ENCODE assay signal across 1 cellular context in the genomic region with DNA sequence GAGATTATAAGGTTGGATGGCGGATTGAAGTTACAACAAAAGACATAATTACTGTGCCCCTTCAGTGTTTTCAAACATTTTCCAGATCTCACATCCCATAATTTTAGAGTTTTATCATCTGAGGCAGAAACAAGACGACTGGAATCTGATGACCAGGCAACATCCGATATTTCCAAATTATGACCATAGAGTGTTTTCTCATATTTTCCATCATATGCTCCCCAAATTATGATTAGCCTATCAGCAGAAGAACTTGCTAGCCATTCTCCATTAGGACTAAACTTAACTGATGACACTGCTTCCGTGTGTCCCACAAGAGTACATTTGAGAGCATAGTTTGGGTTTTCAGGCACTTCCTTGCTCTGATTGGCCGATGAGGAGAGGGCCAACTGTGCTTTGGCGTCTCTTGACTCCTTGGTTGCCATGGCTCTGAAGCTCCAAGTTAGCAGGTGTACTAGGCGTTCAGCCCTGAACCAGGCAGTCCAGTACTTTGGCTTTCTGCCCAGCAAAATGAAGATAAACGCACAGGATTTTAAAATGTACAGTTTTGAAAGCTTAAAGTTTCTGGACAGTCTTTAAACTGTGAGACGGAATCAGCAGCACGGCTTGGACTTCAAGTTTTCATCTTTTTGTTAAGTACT.
TF ChIP-seq lines count a peak whose summit lies in the region.

No MANE protein-coding gene starts in this region.

TF ChIP-seq in K562, 482 proteins besides CTCF, POLR2A, EP300 and RAD21 (continues in another document):
- TF ChIP-seq, protein P1, sequence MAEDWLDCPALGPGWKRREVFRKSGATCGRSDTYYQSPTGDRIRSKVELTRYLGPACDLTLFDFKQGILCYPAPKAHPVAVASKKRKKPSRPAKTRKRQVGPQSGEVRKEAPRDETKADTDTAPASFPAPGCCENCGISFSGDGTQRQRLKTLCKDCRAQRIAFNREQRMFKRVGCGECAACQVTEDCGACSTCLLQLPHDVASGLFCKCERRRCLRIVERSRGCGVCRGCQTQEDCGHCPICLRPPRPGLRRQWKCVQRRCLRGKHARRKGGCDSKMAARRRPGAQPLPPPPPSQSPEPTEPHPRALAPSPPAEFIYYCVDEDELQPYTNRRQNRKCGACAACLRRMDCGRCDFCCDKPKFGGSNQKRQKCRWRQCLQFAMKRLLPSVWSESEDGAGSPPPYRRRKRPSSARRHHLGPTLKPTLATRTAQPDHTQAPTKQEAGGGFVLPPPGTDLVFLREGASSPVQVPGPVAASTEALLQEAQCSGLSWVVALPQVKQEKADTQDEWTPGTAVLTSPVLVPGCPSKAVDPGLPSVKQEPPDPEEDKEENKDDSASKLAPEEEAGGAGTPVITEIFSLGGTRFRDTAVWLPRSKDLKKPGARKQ (CRISPR knock-in tag; IDR thresholded peaks at IDR 0.05) = no peak
- no peak for TF ChIP-seq PHTF2 (CRISPR knock-in tag; IDR thresholded peaks at IDR 0.05)
- no peak for TF ChIP-seq TRIM24 (IDR thresholded peaks at IDR 0.05)
- TF ChIP-seq ZNF146 (CRISPR knock-in tag; IDR thresholded peaks at IDR 0.05; ENCODE audit: unreplicated experiment) = no peak
- peak; percentile 32; the same call in 1 of the 2 replicates for TF ChIP-seq SPI1 (IDR thresholded peaks at IDR 0.05; ENCODE audit: borderline replicate concordance, low read depth, low read length)
- no peak for TF ChIP-seq TAF7 (tag; IDR thresholded peaks at IDR 0.05)
- peak; percentile 90 for TF ChIP-seq LCOR (CRISPR knock-in tag; IDR thresholded peaks at IDR 0.05)
- TF ChIP-seq ZNF644 (tag; IDR thresholded peaks at IDR 0.05; ENCODE audit: low read depth) = no peak
- no peak for TF ChIP-seq ZSCAN29 (IDR thresholded peaks at IDR 0.05)
- peak; percentile 48 for TF ChIP-seq SAP30 (IDR thresholded peaks at IDR 0.05; ENCODE audit: borderline replicate concordance, insufficient read depth, low read depth, low read length, poor library complexity, severe bottlenecking)
- TF ChIP-seq ZNF316 (IDR thresholded peaks at IDR 0.05) = peak; percentile 50
- TF ChIP-seq ZSCAN32 (CRISPR knock-in tag; IDR thresholded peaks at IDR 0.05) = no peak
- TF ChIP-seq, protein P2, sequence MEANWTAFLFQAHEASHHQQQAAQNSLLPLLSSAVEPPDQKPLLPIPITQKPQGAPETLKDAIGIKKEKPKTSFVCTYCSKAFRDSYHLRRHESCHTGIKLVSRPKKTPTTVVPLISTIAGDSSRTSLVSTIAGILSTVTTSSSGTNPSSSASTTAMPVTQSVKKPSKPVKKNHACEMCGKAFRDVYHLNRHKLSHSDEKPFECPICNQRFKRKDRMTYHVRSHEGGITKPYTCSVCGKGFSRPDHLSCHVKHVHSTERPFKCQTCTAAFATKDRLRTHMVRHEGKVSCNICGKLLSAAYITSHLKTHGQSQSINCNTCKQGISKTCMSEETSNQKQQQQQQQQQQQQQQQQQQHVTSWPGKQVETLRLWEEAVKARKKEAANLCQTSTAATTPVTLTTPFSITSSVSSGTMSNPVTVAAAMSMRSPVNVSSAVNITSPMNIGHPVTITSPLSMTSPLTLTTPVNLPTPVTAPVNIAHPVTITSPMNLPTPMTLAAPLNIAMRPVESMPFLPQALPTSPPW (CRISPR knock-in tag; IDR thresholded peaks at IDR 0.05) = no peak
- no peak for TF ChIP-seq EP400 (IDR thresholded peaks at IDR 0.05)
- no peak for TF ChIP-seq MTA1 (IDR thresholded peaks at IDR 0.05; ENCODE audit: borderline replicate concordance)
- TF ChIP-seq, protein P3, sequence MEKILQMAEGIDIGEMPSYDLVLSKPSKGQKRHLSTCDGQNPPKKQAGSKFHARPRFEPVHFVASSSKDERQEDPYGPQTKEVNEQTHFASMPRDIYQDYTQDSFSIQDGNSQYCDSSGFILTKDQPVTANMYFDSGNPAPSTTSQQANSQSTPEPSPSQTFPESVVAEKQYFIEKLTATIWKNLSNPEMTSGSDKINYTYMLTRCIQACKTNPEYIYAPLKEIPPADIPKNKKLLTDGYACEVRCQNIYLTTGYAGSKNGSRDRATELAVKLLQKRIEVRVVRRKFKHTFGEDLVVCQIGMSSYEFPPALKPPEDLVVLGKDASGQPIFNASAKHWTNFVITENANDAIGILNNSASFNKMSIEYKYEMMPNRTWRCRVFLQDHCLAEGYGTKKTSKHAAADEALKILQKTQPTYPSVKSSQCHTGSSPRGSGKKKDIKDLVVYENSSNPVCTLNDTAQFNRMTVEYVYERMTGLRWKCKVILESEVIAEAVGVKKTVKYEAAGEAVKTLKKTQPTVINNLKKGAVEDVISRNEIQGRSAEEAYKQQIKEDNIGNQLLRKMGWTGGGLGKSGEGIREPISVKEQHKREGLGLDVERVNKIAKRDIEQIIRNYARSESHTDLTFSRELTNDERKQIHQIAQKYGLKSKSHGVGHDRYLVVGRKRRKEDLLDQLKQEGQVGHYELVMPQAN (IDR thresholded peaks at IDR 0.05; ENCODE audit: borderline replicate concordance) = 0 out of 2 replicates have a peak, but pooled peaks have one; percentile 27
- no peak for TF ChIP-seq KHSRP (IDR thresholded peaks at IDR 0.05)
- TF ChIP-seq HDAC2 (IDR thresholded peaks at IDR 0.05) = 0 out of 2 replicates have a peak, but pooled peaks have one; percentile 12
- TF ChIP-seq, protein P4, sequence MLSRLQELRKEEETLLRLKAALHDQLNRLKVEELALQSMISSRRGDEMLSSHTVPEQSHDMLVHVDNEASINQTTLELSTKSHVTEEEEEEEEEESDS (CRISPR knock-in tag; IDR thresholded peaks at IDR 0.05) = no peak
- no peak for TF ChIP-seq ZFPM2 (CRISPR knock-in tag; IDR thresholded peaks at IDR 0.05)
- TF ChIP-seq SNIP1 (IDR thresholded peaks at IDR 0.05; ENCODE audit: low read depth) = no peak
- TF ChIP-seq, protein P5, sequence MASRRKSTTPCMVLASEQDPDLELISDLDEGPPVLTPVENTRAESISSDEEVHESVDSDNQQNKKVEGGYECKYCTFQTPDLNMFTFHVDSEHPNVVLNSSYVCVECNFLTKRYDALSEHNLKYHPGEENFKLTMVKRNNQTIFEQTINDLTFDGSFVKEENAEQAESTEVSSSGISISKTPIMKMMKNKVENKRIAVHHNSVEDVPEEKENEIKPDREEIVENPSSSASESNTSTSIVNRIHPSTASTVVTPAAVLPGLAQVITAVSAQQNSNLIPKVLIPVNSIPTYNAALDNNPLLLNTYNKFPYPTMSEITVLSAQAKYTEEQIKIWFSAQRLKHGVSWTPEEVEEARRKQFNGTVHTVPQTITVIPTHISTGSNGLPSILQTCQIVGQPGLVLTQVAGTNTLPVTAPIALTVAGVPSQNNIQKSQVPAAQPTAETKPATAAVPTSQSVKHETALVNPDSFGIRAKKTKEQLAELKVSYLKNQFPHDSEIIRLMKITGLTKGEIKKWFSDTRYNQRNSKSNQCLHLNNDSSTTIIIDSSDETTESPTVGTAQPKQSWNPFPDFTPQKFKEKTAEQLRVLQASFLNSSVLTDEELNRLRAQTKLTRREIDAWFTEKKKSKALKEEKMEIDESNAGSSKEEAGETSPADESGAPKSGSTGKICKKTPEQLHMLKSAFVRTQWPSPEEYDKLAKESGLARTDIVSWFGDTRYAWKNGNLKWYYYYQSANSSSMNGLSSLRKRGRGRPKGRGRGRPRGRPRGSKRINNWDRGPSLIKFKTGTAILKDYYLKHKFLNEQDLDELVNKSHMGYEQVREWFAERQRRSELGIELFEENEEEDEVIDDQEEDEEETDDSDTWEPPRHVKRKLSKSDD (conservative IDR thresholded peaks at IDR 0.05; ENCODE audit: low read length) = no peak
- peak in 1 of 2 experiments; percentile 74; a peak in 1 of 4 replicates for TF ChIP-seq SIN3A (IDR thresholded peaks at IDR 0.05; ENCODE audit: borderline replicate concordance in 2 of 2, control insufficient read depth in 1 of 2, low read depth in 2 of 2, low read length in 2 of 2)
- TF ChIP-seq, protein P6, sequence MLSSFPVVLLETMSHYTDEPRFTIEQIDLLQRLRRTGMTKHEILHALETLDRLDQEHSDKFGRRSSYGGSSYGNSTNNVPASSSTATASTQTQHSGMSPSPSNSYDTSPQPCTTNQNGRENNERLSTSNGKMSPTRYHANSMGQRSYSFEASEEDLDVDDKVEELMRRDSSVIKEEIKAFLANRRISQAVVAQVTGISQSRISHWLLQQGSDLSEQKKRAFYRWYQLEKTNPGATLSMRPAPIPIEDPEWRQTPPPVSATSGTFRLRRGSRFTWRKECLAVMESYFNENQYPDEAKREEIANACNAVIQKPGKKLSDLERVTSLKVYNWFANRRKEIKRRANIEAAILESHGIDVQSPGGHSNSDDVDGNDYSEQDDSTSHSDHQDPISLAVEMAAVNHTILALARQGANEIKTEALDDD (IDR thresholded peaks at IDR 0.05) = 0 out of 2 replicates have a peak, but pooled peaks have one; percentile 38
- no peak for TF ChIP-seq GTF2F1 (IDR thresholded peaks at IDR 0.05; ENCODE audit: low read depth, low read length)
- TF ChIP-seq ZNF589 (CRISPR knock-in tag; IDR thresholded peaks at IDR 0.05; ENCODE audit: low read depth) = no peak
- TF ChIP-seq HDAC3 (IDR thresholded peaks at IDR 0.05; ENCODE audit: borderline replicate concordance, partially characterized antibody) = peak; percentile 17
- TF ChIP-seq SMARCC2 (IDR thresholded peaks at IDR 0.05; ENCODE audit: low read depth) = no peak
- TF ChIP-seq, protein P7, sequence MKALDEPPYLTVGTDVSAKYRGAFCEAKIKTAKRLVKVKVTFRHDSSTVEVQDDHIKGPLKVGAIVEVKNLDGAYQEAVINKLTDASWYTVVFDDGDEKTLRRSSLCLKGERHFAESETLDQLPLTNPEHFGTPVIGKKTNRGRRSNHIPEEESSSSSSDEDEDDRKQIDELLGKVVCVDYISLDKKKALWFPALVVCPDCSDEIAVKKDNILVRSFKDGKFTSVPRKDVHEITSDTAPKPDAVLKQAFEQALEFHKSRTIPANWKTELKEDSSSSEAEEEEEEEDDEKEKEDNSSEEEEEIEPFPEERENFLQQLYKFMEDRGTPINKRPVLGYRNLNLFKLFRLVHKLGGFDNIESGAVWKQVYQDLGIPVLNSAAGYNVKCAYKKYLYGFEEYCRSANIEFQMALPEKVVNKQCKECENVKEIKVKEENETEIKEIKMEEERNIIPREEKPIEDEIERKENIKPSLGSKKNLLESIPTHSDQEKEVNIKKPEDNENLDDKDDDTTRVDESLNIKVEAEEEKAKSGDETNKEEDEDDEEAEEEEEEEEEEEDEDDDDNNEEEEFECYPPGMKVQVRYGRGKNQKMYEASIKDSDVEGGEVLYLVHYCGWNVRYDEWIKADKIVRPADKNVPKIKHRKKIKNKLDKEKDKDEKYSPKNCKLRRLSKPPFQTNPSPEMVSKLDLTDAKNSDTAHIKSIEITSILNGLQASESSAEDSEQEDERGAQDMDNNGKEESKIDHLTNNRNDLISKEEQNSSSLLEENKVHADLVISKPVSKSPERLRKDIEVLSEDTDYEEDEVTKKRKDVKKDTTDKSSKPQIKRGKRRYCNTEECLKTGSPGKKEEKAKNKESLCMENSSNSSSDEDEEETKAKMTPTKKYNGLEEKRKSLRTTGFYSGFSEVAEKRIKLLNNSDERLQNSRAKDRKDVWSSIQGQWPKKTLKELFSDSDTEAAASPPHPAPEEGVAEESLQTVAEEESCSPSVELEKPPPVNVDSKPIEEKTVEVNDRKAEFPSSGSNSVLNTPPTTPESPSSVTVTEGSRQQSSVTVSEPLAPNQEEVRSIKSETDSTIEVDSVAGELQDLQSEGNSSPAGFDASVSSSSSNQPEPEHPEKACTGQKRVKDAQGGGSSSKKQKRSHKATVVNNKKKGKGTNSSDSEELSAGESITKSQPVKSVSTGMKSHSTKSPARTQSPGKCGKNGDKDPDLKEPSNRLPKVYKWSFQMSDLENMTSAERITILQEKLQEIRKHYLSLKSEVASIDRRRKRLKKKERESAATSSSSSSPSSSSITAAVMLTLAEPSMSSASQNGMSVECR (CRISPR knock-in tag; IDR thresholded peaks at IDR 0.05) = peak; percentile 35; the same call in 1 of the 2 replicates
- TF ChIP-seq, protein P8, sequence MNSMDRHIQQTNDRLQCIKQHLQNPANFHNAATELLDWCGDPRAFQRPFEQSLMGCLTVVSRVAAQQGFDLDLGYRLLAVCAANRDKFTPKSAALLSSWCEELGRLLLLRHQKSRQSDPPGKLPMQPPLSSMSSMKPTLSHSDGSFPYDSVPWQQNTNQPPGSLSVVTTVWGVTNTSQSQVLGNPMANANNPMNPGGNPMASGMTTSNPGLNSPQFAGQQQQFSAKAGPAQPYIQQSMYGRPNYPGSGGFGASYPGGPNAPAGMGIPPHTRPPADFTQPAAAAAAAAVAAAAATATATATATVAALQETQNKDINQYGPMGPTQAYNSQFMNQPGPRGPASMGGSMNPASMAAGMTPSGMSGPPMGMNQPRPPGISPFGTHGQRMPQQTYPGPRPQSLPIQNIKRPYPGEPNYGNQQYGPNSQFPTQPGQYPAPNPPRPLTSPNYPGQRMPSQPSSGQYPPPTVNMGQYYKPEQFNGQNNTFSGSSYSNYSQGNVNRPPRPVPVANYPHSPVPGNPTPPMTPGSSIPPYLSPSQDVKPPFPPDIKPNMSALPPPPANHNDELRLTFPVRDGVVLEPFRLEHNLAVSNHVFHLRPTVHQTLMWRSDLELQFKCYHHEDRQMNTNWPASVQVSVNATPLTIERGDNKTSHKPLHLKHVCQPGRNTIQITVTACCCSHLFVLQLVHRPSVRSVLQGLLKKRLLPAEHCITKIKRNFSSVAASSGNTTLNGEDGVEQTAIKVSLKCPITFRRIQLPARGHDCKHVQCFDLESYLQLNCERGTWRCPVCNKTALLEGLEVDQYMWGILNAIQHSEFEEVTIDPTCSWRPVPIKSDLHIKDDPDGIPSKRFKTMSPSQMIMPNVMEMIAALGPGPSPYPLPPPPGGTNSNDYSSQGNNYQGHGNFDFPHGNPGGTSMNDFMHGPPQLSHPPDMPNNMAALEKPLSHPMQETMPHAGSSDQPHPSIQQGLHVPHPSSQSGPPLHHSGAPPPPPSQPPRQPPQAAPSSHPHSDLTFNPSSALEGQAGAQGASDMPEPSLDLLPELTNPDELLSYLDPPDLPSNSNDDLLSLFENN (IDR thresholded peaks at IDR 0.05; ENCODE audit: low read depth in 2 of 2, low read length in 2 of 2) = no peak
- TF ChIP-seq RFX1 (IDR thresholded peaks at IDR 0.05) = peak; percentile 86
- TF ChIP-seq CHCHD3 (CRISPR knock-in tag; IDR thresholded peaks at IDR 0.05) = no peak
